Comparison of ENCODE assay signal across 17 cellular contexts in genomic region chr15:93454788-93455187, GRCh38.
A peak's percentile ranks its signal among the peaks of the same experiment; 100 is the strongest.
DNase-seq lines count a peak whose midpoint lies in the region; ATAC-seq and TF ChIP-seq lines count a peak whose summit lies in the region.
"Had no signal": no experiment of that assay in that cellular context is flagged by ENCODE, and none has a peak within 500 bp of the region (broad histone marks: within the 10 kb centered on the region; RNA-seq: fewer than 3 reads in every experiment).

No MANE protein-coding gene starts in this region.

- H3K4me1 Mint-ChIP-seq in GM23338 = peaks cover 22% of the 10 kb centered on the region
- H3K4me1 Mint-ChIP-seq in WTC11 = peaks cover 53% of the 10 kb centered on the region
- H3K4me1 Mint-ChIP-seq in neural crest cell = peaks cover 36% of the 10 kb centered on the region
- H3K4me1 Mint-ChIP-seq in activated naive CD4-positive, alpha-beta T cell treated with anti-CD3 and anti-CD28 coated beads for 36 hours (ENCODE audit: low read depth) = no peaks in the 10 kb centered on the region
- no peaks in the 10 kb centered on the region for H3K4me1 Mint-ChIP-seq in T-helper 2 cell treated with Interferon-gamma antibody and Interleukin-4, amounts not matched to agents 5 μg/mL and 100 μg/mL, for 36 hours (ENCODE audit: low read depth)

- H4K20me1 ChIP-seq in GM23338 (replicated peaks; ENCODE audit: insufficient read depth) = no peaks in the 10 kb centered on the region
- H4K20me1 ChIP-seq: BLaER1 treated with 17β-estradiol and CSF1 and Interleukin-3, amounts not matched to agents 10 nM and 100 nM had no signal

- H3F3A ChIP-seq in GM23338 (replicated peaks; ENCODE audit: low read depth) = no peaks in the 10 kb centered on the region

- no peak for TF ChIP-seq CTCF in GM23338 (conservative IDR thresholded peaks at IDR 0.05; ENCODE audit: low read depth in 2 of 2)
- no peak for TF ChIP-seq CTCF in WTC11 (IDR thresholded peaks at IDR 0.05)
- TF ChIP-seq CTCF in neural crest cell (conservative IDR thresholded peaks at IDR 0.05) = no peak

- no peak overlapping the region for H3K27ac ChIP-seq in GM23338 (ENCODE audit: low read depth)
- H3K27ac ChIP-seq: BLaER1 treated with 17β-estradiol and CSF1 and Interleukin-3, amounts not matched to agents 10 nM and 100 nM; GM23248; HL-60 had no signal

- no peak overlapping the region; the same call in 1 of the 2 replicates for H3K27ac Mint-ChIP-seq in GM23338
- no peak overlapping the region for H3K27ac Mint-ChIP-seq in WTC11
- peak overlapping the region; percentile 93 for H3K27ac Mint-ChIP-seq in neural crest cell (ENCODE audit: unreplicated experiment)
- no peak overlapping the region for H3K27ac Mint-ChIP-seq in activated naive CD4-positive, alpha-beta T cell treated with anti-CD3 and anti-CD28 coated beads for 36 hours
- H3K27ac Mint-ChIP-seq in T-helper 2 cell treated with Interferon-gamma antibody and Interleukin-4, amounts not matched to agents 5 μg/mL and 100 μg/mL, for 36 hours = no peak overlapping the region
- H3K27ac Mint-ChIP-seq: CD8-positive, alpha-beta T cell had no signal

- H3K36me3 ChIP-seq in GM23338 (ENCODE audit: insufficient read depth) = no peaks in the 10 kb centered on the region
- H3K36me3 ChIP-seq: BLaER1 treated with 17β-estradiol and CSF1 and Interleukin-3, amounts not matched to agents 10 nM and 100 nM had no signal

- ATAC-seq in GM23338 (peak; percentile 41; the same call in 2 of the 3 replicates), WTC11 (peak; percentile 43), HG03139 (IDR thresholded peaks at IDR 0.05; ENCODE audit: unreplicated experiment) (no peak), left colon (no peak)
- ATAC-seq: CD8-positive, alpha-beta T cell had no signal

- POLR2A ChIA-PET in WTC11 (lab: Charles Lee) = interaction anchor here (0.5 kb wide), 1 partner anchor 366 kb away, joined by 4 read pairs; no protein-coding TSS in a partner anchor

- peak overlapping the region; percentile 63; the same call in 1 of the 2 replicates for H2AFZ ChIP-seq in GM23338
- H2AFZ ChIP-seq: GM23248 had no signal

- no peak overlapping the region for H3K4me3 Mint-ChIP-seq in GM23338
- no peak overlapping the region for H3K4me3 Mint-ChIP-seq in WTC11
- no peak overlapping the region for H3K4me3 Mint-ChIP-seq in neural crest cell
- H3K4me3 Mint-ChIP-seq in activated naive CD4-positive, alpha-beta T cell treated with anti-CD3 and anti-CD28 coated beads for 36 hours = no peak overlapping the region
- no peak overlapping the region for H3K4me3 Mint-ChIP-seq in T-helper 2 cell treated with Interferon-gamma antibody and Interleukin-4, amounts not matched to agents 5 μg/mL and 100 μg/mL, for 36 hours
- H3K4me3 Mint-ChIP-seq: CD8-positive, alpha-beta T cell; H9 had no signal

- peaks cover 26% of the 10 kb centered on the region for H3K4me1 ChIP-seq in GM23338 (ENCODE audit: insufficient read depth)

- intact Hi-C loops in activated naive CD4-positive, alpha-beta T cell treated with anti-CD3 and anti-CD28 coated beads for 36 hours (cut with micrococcal nuclease) = no loop called here
- intact Hi-C loops in left colon (cut with DNase I, micrococcal nuclease) = no loop called here

- no peaks in the 10 kb centered on the region for H3K79me2 ChIP-seq in GM23338 (replicated peaks; ENCODE audit: insufficient read depth)

- H3K27me3 Mint-ChIP-seq in GM23338 (ENCODE audit: insufficient read depth, low read depth, poor library complexity) (peaks cover 2% of the 10 kb centered on the region), WTC11 (ENCODE audit: low read depth) (peaks cover 12% of the 10 kb centered on the region), neural crest cell (ENCODE audit: low read depth) (no peaks in the 10 kb centered on the region)
- no peaks in the 10 kb centered on the region for H3K27me3 Mint-ChIP-seq in activated naive CD4-positive, alpha-beta T cell treated with anti-CD3 and anti-CD28 coated beads for 36 hours (ENCODE audit: low read depth)
- no peaks in the 10 kb centered on the region for H3K27me3 Mint-ChIP-seq in T-helper 2 cell treated with Interferon-gamma antibody and Interleukin-4, amounts not matched to agents 5 μg/mL and 100 μg/mL, for 36 hours (ENCODE audit: low read depth)

- H3K4me3 ChIP-seq in GM23338 = no peak overlapping the region
- H3K4me3 ChIP-seq: BLaER1 treated with 17β-estradiol and CSF1 and Interleukin-3, amounts not matched to agents 10 nM and 100 nM; GM23248 had no signal

- H3K9me2 ChIP-seq in GM23338 (ENCODE audit: insufficient read depth) = 0 out of 2 replicates have a peak, but pooled peaks cover 1% of the 10 kb centered on the region

- H3K36me3 Mint-ChIP-seq in GM23338 (ENCODE audit: low read depth) (no peaks in the 10 kb centered on the region), WTC11 (no peaks in the 10 kb centered on the region), neural crest cell (ENCODE audit: low read depth) (peaks cover 5% of the 10 kb centered on the region)
- no peaks in the 10 kb centered on the region for H3K36me3 Mint-ChIP-seq in activated naive CD4-positive, alpha-beta T cell treated with anti-CD3 and anti-CD28 coated beads for 36 hours (ENCODE audit: low read depth)
- no peaks in the 10 kb centered on the region for H3K36me3 Mint-ChIP-seq in T-helper 2 cell treated with Interferon-gamma antibody and Interleukin-4, amounts not matched to agents 5 μg/mL and 100 μg/mL, for 36 hours (ENCODE audit: low read depth)
- H3K36me3 Mint-ChIP-seq: CD8-positive, alpha-beta T cell had no signal

- no peak overlapping the region for H3K4me2 ChIP-seq in GM23338
- H3K4me2 ChIP-seq: BLaER1 treated with 17β-estradiol and CSF1 and Interleukin-3, amounts not matched to agents 10 nM and 100 nM had no signal

- no peaks in the 10 kb centered on the region for H3K27me3 ChIP-seq in GM23338 (ENCODE audit: insufficient read depth)
- H3K27me3 ChIP-seq: BLaER1 treated with 17β-estradiol and CSF1 and Interleukin-3, amounts not matched to agents 10 nM and 100 nM had no signal

- DNase-seq in GM23338 (ENCODE audit: low spot score) = no peak
- DNase-seq in WTC11 (ENCODE audit: low spot score) = no peak
- peak; percentile 65 for DNase-seq in islet precursor cell
- DNase-seq in neural crest cell (ENCODE audit: low read depth, low spot score) = no peak
- DNase-seq in activated naive CD4-positive, alpha-beta T cell treated with anti-CD3 and anti-CD28 coated beads for 36 hours = no peak
- no peak for DNase-seq in T-helper 2 cell treated with Interferon-gamma antibody and Interleukin-4, amounts not matched to agents 5 μg/mL and 100 μg/mL, for 36 hours (ENCODE audit: low spot score)
- DNase-seq in left colon = no peak
- DNase-seq: 8988T; Calu3; CD8-positive, alpha-beta T cell; DMS79 treated with DMSO at 0.1 percent for 48 hours; GF-D8; GM23248; H9 had no signal

- H3K9me3 Mint-ChIP-seq in GM23338 = no peaks in the 10 kb centered on the region
- peaks cover 2% of the 10 kb centered on the region for H3K9me3 Mint-ChIP-seq in WTC11
- H3K9me3 Mint-ChIP-seq in neural crest cell = peaks cover 3% of the 10 kb centered on the region
- H3K9me3 Mint-ChIP-seq in activated naive CD4-positive, alpha-beta T cell treated with anti-CD3 and anti-CD28 coated beads for 36 hours = no peaks in the 10 kb centered on the region
- no peaks in the 10 kb centered on the region for H3K9me3 Mint-ChIP-seq in T-helper 2 cell treated with Interferon-gamma antibody and Interleukin-4, amounts not matched to agents 5 μg/mL and 100 μg/mL, for 36 hours
- H3K9me3 Mint-ChIP-seq: CD8-positive, alpha-beta T cell; H9 had no signal

- CTCF ChIA-PET in WTC11 (lab: Charles Lee) = interaction anchor here (0.6 to 1.7 kb wide), 3 partner anchors 104 to 761 kb away, joined by 3 to 4 read pairs (median 4); no protein-coding TSS in a partner anchor
- CTCF ChIA-PET in activated naive CD4-positive, alpha-beta T cell treated with anti-CD3 and anti-CD28 coated beads for 36 hours (lab: Charles Lee) = no interaction called here

TF ChIP-seq in GM23338, 12 proteins besides CTCF, POLR2A, EP300 and RAD21:
- TF ChIP-seq ETS1 (IDR thresholded peaks at IDR 0.05) = no peak
- TF ChIP-seq EZH2phosphoT487 (IDR thresholded peaks at IDR 0.05; ENCODE audit: unreplicated experiment) = no peak
- no peak for TF ChIP-seq ZNF114 (CRISPR knock-in tag; IDR thresholded peaks at IDR 0.05)
- no peak for TF ChIP-seq POLR2AphosphoS5 (IDR thresholded peaks at IDR 0.05; ENCODE audit: low read depth)
- TF ChIP-seq CREB1 (CRISPR knock-in tag; IDR thresholded peaks at IDR 0.05; ENCODE audit: low read depth) = no peak
- TF ChIP-seq EZH2 (IDR thresholded peaks at IDR 0.05; ENCODE audit: low read depth, unreplicated experiment) = no peak

TF ChIP-seq in WTC11, 78 proteins besides CTCF, POLR2A, EP300 and RAD21 (continues in another document):
- TF ChIP-seq ZNF671 (CRISPR knock-in tag; IDR thresholded peaks at IDR 0.05) (no peak), RORB (CRISPR knock-in tag; IDR thresholded peaks at IDR 0.05) (no peak), MXD4 (CRISPR knock-in tag; IDR thresholded peaks at IDR 0.05; ENCODE audit: borderline replicate concordance) (no peak), PRDM15 (CRISPR knock-in tag; IDR thresholded peaks at IDR 0.05) (no peak)

Comparison
In these comparisons a context has a peak if more than half of its experiments do, and no peak if none do; other contexts are left out.
1. ATAC-seq: peak in GM23338 (single experiment) and WTC11 (single experiment); none in HG03139 (single experiment) and left colon (single experiment).